Comparison of ENCODE assay signal across 9 cellular contexts in the genomic region with DNA sequence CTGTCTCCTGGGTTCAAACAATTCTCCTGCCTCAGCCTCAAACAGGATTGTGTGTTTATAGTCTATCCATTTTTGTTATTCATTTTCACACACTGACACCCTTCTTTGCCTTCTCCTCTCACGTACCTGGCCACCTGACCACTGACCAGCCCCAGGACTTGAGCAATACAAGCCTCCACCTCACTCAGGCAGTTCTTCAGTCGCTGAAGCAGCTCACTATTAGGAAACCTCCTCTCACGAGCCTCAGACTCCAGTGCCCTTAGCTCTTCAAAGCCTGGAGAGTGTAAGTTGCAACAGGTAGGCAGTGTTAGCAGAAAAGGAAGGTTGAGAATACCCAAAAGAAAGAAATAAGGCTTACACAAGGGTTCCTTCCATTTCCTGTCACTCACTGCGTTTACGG. TPM values are rescaled to one million over a fixed set of nuclear protein-coding genes. Genes with fewer than 3 reads are reported as not detected.
"Had no signal": no experiment of that assay in that cellular context is flagged by ENCODE, and none has a peak within 500 bp of the region (broad histone marks: within the 10 kb centered on the region; RNA-seq: fewer than 3 reads in every experiment).

No MANE protein-coding gene starts in this region.

- ATAC-seq: GM23338, K562 had no signal

- H3K4me3 Mint-ChIP-seq: GM23338, H9 had no signal

- H3K9me3 Mint-ChIP-seq: GM23338, H9 had no signal

- DNase-seq: H9, HCEC 1CT, IMR-90 had no signal

- H3K4me2 ChIP-seq: GM23338 had no signal

- H3K4me3 ChIP-seq: GM23338, K562 had no signal

- H3K4me1 Mint-ChIP-seq: GM23338, H9 had no signal

- H2AFZ ChIP-seq: GM23338 had no signal

- FAIRE-seq: H1, H54, HTR-8/SVneo, K562 had no signal

- H3K27ac Mint-ChIP-seq: GM23338, H9 had no signal

RNA-seq across cellular contexts. Expression of a gene that starts 29.3 kb away (rescaled TPM):
- total RNA-seq: H9, HT-29, IMR-90 had no signal
